ENCODE assay signal across 39 cellular contexts in genomic region chr3:72470899-72471298, GRCh38.
"Had no signal": no experiment of that assay in that cellular context is flagged by ENCODE, and none has a peak within 500 bp of the region (broad histone marks: within the 10 kb centered on the region; RNA-seq: fewer than 3 reads in every experiment).

No MANE protein-coding gene starts in this region.

- H3K27ac Mint-ChIP-seq: activated naive CD4-positive, alpha-beta T cell treated with anti-CD3 and anti-CD28 coated beads for 36 hours; activated naive CD4-positive, alpha-beta T cell treated with anti-CD3 and anti-CD28 coated beads, Interleukin-2, amount 50 U/mL, for 24 hours; activated naive CD4-positive, alpha-beta T cell treated with anti-CD3 and anti-CD28 coated beads, Interleukin-2, amount 50 U/mL, for 72 hours; activated naive CD8-positive, alpha-beta T cell; activated naive CD8-positive, alpha-beta T cell treated with anti-CD3 and anti-CD28 coated beads for 36 hours; activated naive CD8-positive, alpha-beta T cell treated with anti-CD3 and anti-CD28 coated beads, Interleukin-2, amount 10 ng/mL, durations not matched to agents 7 days and 5 days; activated naive CD8-positive, alpha-beta T cell treated with anti-CD3 and anti-CD28 coated beads, Interleukin-2, amount 50 U/mL, for 24 hours; activated T-cell treated with anti-CD3 and anti-CD28 coated beads, Interleukin-2, amount 50 U/mL, for 24 hours; activated T-cell treated with anti-CD3 and anti-CD28 coated beads, Interleukin-2, amount 50 U/mL, for 72 hours; activated T-helper 1 cell treated with anti-CD3 and anti-CD28 coated beads, Interleukin-12 subunit alpha, Interleukin-12 subunit beta, Interleukin-2, Interleukin-4 antibody, amounts not matched to agents 30 ng/mL and 10 ng/mL and 1 ng/mL, durations not matched to agents 14 hours and 24 hours and 36 hours; activated T-helper 17 cell treated with anti-CD3 and anti-CD28 coated beads, Interleukin-2, amount 50 U/mL, for 72 hours; activated T-helper 2 cell treated with anti-CD3 and anti-CD28 coated beads, Interferon-gamma antibody, Interleukin-2, Interleukin-4, amounts not matched to agents 10 μg/mL and 5 μg/mL and 100 μg/mL, durations not matched to agents 14 hours and 24 hours and 36 hours; brain had no signal

- H3K36me3 Mint-ChIP-seq: activated naive CD8-positive, alpha-beta T cell treated with anti-CD3 and anti-CD28 coated beads for 36 hours; brain had no signal

- H3K9me3 ChIP-seq: adrenal gland, ascending aorta, body of pancreas, breast epithelium had no signal

- H3K4me1 ChIP-seq: adrenal gland, ascending aorta, body of pancreas, breast epithelium had no signal

- H3K9me3 Mint-ChIP-seq: activated naive CD4-positive, alpha-beta T cell treated with anti-CD3 and anti-CD28 coated beads for 36 hours; activated naive CD4-positive, alpha-beta T cell treated with anti-CD3 and anti-CD28 coated beads, Interleukin-2, amount 50 U/mL, for 24 hours; activated naive CD8-positive, alpha-beta T cell treated with anti-CD3 and anti-CD28 coated beads, Interleukin-2, amount 10 ng/mL, durations not matched to agents 7 days and 5 days; central memory CD8-positive, alpha-beta T cell had no signal

- H3K4me3 ChIP-seq: adrenal gland, ascending aorta, body of pancreas, breast epithelium, cardiac muscle cell had no signal

- H3K4me3 Mint-ChIP-seq: activated naive CD4-positive, alpha-beta T cell treated with anti-CD3 and anti-CD28 coated beads for 36 hours; activated naive CD4-positive, alpha-beta T cell treated with anti-CD3 and anti-CD28 coated beads, Interleukin-2, amount 50 U/mL, for 24 hours; activated naive CD8-positive, alpha-beta T cell; activated naive CD8-positive, alpha-beta T cell treated with anti-CD3 and anti-CD28 coated beads for 36 hours; activated naive CD8-positive, alpha-beta T cell treated with anti-CD3 and anti-CD28 coated beads, Interleukin-2, amount 10 ng/mL, durations not matched to agents 7 days and 5 days; activated naive CD8-positive, alpha-beta T cell treated with anti-CD3 and anti-CD28 coated beads, Interleukin-2, amount 50 U/mL, for 24 hours; activated T-cell treated with anti-CD3 and anti-CD28 coated beads, Interleukin-2, amount 50 U/mL, for 24 hours; activated T-cell treated with anti-CD3 and anti-CD28 coated beads, Interleukin-2, amount 50 U/mL, for 4 hours; activated T-cell treated with anti-CD3 and anti-CD28 coated beads, Interleukin-2, amount 50 U/mL, for 72 hours; activated T-helper 1 cell treated with anti-CD3 and anti-CD28 coated beads, Interleukin-12 subunit alpha, Interleukin-12 subunit beta, Interleukin-2, Interleukin-4 antibody, amounts not matched to agents 30 ng/mL and 10 ng/mL and 1 ng/mL, durations not matched to agents 14 hours and 24 hours and 36 hours; activated T-helper 17 cell treated with anti-CD3 and anti-CD28 coated beads, Interleukin-2, amount 50 U/mL, for 72 hours; brain; central memory CD8-positive, alpha-beta T cell had no signal

- ATAC-seq: activated naive CD4-positive, alpha-beta T cell treated with anti-CD3 and anti-CD28 coated beads, Interleukin-2, amount 50 U/mL, for 72 hours; activated naive CD8-positive, alpha-beta T cell treated with anti-CD3 and anti-CD28 coated beads, Interleukin-2, amount 50 U/mL, for 24 hours; activated T-cell treated with anti-CD3 and anti-CD28 coated beads, Interleukin-2, amount 50 U/mL, for 4 hours; activated T-cell treated with anti-CD3 and anti-CD28 coated beads, Interleukin-2, amount 50 U/mL, for 72 hours; activated T-helper 17 cell treated with anti-CD3 and anti-CD28 coated beads, Interleukin-2, amount 50 U/mL, for 72 hours; body of pancreas had no signal

- H3K27ac ChIP-seq: adrenal gland, ascending aorta, body of pancreas, brain microvascular endothelial cell, breast epithelium, cardiac muscle cell had no signal

- FAIRE-seq: astrocyte, bronchial epithelial cell had no signal

- H3K4me1 Mint-ChIP-seq: activated naive CD4-positive, alpha-beta T cell treated with anti-CD3 and anti-CD28 coated beads, Interleukin-2, amount 50 U/mL, for 24 hours; central memory CD8-positive, alpha-beta T cell had no signal

- H3K27me3 ChIP-seq: adrenal gland, ascending aorta, body of pancreas, breast epithelium, cardiac muscle cell had no signal

- DNase-seq: activated effector memory CD4-positive, alpha-beta T cell treated with anti-CD3 and anti-CD28 coated beads, Interleukin-2, amount 50 U/mL, for 16 hours; activated effector memory CD4-positive, alpha-beta T cell treated with Interleukin-2 at 50 U/mL for 16 hours; activated gamma-delta T cell; activated gamma-delta T cell treated with Interleukin-2 at 50 U/mL for 16 hours; activated naive CD4-positive, alpha-beta T cell treated with anti-CD3 and anti-CD28 coated beads for 36 hours; activated naive CD4-positive, alpha-beta T cell treated with anti-CD3 and anti-CD28 coated beads, Interleukin-2, amount 50 U/mL, for 16 hours; activated naive CD4-positive, alpha-beta T cell treated with Interleukin-2 at 50 U/mL for 16 hours; activated naive CD8-positive, alpha-beta T cell treated with anti-CD3 and anti-CD28 coated beads for 36 hours; activated naive CD8-positive, alpha-beta T cell treated with anti-CD3 and anti-CD28 coated beads, Interleukin-2, amount 10 ng/mL, durations not matched to agents 7 days and 5 days; activated naive CD8-positive, alpha-beta T cell treated with anti-CD3 and anti-CD28 coated beads, Interleukin-2, amount 50 U/mL, for 24 hours; activated T-cell treated with anti-CD3 and anti-CD28 coated beads for 4 hours; activated T-cell treated with anti-CD3 and anti-CD28 coated beads, Interleukin-2, amount 50 U/mL, for 1 hour; activated T-cell treated with anti-CD3 and anti-CD28 coated beads, Interleukin-2, amount 50 U/mL, for 24 hours; activated T-cell treated with anti-CD3 and anti-CD28 coated beads, Interleukin-2, amount 50 U/mL, for 4 hours; activated T-cell treated with anti-CD3 and anti-CD28 coated beads, Interleukin-2, amount 50 U/mL, for 48 hours; activated T-cell treated with anti-CD3 and anti-CD28 coated beads, Interleukin-2, amount 50 U/mL, for 72 hours; adrenal gland; amniotic stem cell; amygdala; anterior cingulate cortex; aorta; body of pancreas; brain microvascular endothelial cell; caudate nucleus; central memory CD4-positive, alpha-beta T cell; cerebellar nuclear complex had no signal

- H3K36me3 ChIP-seq: adrenal gland, ascending aorta, brain microvascular endothelial cell, breast epithelium, cardiac muscle cell had no signal

- H3K27me3 Mint-ChIP-seq: activated naive CD4-positive, alpha-beta T cell treated with anti-CD3 and anti-CD28 coated beads, Interleukin-2, amount 50 U/mL, for 24 hours; activated naive CD8-positive, alpha-beta T cell; activated naive CD8-positive, alpha-beta T cell treated with anti-CD3 and anti-CD28 coated beads, Interleukin-2, amount 10 ng/mL, durations not matched to agents 7 days and 5 days; brain; central memory CD8-positive, alpha-beta T cell had no signal
